ENCODE assay signal across 11 cellular contexts in genomic region chr19:35155981-35156672, GRCh38. TPM values are rescaled to one million over a fixed set of nuclear protein-coding genes. Genes with fewer than 3 reads are reported as not detected.
DNase-seq lines count a peak whose midpoint lies in the region; ATAC-seq lines count a peak whose summit lies in the region.
"Had no signal": no experiment of that assay in that cellular context is flagged by ENCODE, and none has a peak within 500 bp of the region (broad histone marks: within the 10 kb centered on the region; RNA-seq: fewer than 3 reads in every experiment).

No MANE protein-coding gene starts in this region.

- H3K4me3 ChIP-seq in mesenchymal stem cell (ENCODE audit: insufficient read depth in 1 of 2, low read depth in 1 of 2, low read length in 2 of 2), result peak overlapping the region in 1 of 2 experiments; percentile 95

- DNase-seq in stimulated activated naive CD8-positive, alpha-beta T cell treated with anti-CD3 and anti-CD28 coated beads, Interleukin-15, Interleukin-2, amounts not matched to agents 100 U/mL and 50 U/mL, for 24 hours, result no peak
- no peak for DNase-seq in activated naive CD8-positive, alpha-beta T cell treated with anti-CD3 and anti-CD28 coated beads, Interleukin-2, amount 10 ng/mL, durations not matched to agents 7 days and 5 days
- DNase-seq in mesenchymal stem cell (no peak), NCI-H2196 treated with DMSO at 0.1 percent for 48 hours (lab: John Stamatoyannopoulos, UW; ENCODE audit: unreplicated experiment) (no peak), SK-N-DZ (ENCODE audit: low spot score) (no peak), anterior cingulate cortex (lab: John Stamatoyannopoulos, UW) (no peak)
- DNase-seq: thyroid gland had no signal

- peaks cover 24% of the 10 kb centered on the region for H3K4me1 ChIP-seq in mesenchymal stem cell (ENCODE audit: control insufficient read depth, insufficient read depth, low read depth, low read length)

- no peak overlapping the region for H3K14ac ChIP-seq in mesenchymal stem cell (ENCODE audit: low read length in 2 of 2)

- WGBS in mesenchymal stem cell, result 89% methylated on average over 5 of the region's 6 CpGs

- peaks cover under 1% of the 10 kb centered on the region for H3K9me3 ChIP-seq in mesenchymal stem cell (ENCODE audit: control insufficient read depth, low read length)
- H3K9me3 ChIP-seq: thyroid gland had no signal

- POLR2A ChIA-PET in activated naive CD8-positive, alpha-beta T cell treated with anti-CD3 and anti-CD28 coated beads, Interleukin-2, amount 10 ng/mL, durations not matched to agents 7 days and 5 days (lab: Charles Lee), result interaction anchor here (3.1 to 3.2 kb wide), 2 partner anchors 17 to 55 kb away, joined by 14 to 40 read pairs; no protein-coding TSS in a partner anchor

- H3K36me3 ChIP-seq in mesenchymal stem cell (ENCODE audit: control insufficient read depth in 1 of 2, insufficient read depth in 2 of 2, low read depth in 1 of 2, low read length in 2 of 2), result peaks cover 11 to 48% of the 10 kb centered on the region in 2 experiments
- H3K36me3 ChIP-seq: thyroid gland had no signal

- peak overlapping the region; percentile 98 for H3K4me3 Mint-ChIP-seq in stimulated activated naive CD8-positive, alpha-beta T cell treated with anti-CD3 and anti-CD28 coated beads, Interleukin-15, Interleukin-2, amounts not matched to agents 100 ng/mL and 50 ng/mL, for 24 hours
- H3K4me3 Mint-ChIP-seq in activated naive CD8-positive, alpha-beta T cell treated with anti-CD3 and anti-CD28 coated beads, Interleukin-2, amount 10 ng/mL, durations not matched to agents 7 days and 5 days, result peak overlapping the region; percentile 98

- no peak overlapping the region for H2AK5ac ChIP-seq in mesenchymal stem cell (ENCODE audit: low read length, severe bottlenecking)

- no peak overlapping the region for H2BK12ac ChIP-seq in mesenchymal stem cell (ENCODE audit: low read length in 2 of 2)

- no peak overlapping the region for H2AFZ ChIP-seq in mesenchymal stem cell (ENCODE audit: low read depth, low read length)

- no peak overlapping the region for H3K23ac ChIP-seq in mesenchymal stem cell (ENCODE audit: low read length in 2 of 2)

- H3K9me3 Mint-ChIP-seq in stimulated activated naive CD8-positive, alpha-beta T cell treated with anti-CD3 and anti-CD28 coated beads, Interleukin-15, Interleukin-2, amounts not matched to agents 100 ng/mL and 50 ng/mL, for 24 hours, result peaks cover under 1% of the 10 kb centered on the region
- peaks cover 3% of the 10 kb centered on the region for H3K9me3 Mint-ChIP-seq in activated naive CD8-positive, alpha-beta T cell treated with anti-CD3 and anti-CD28 coated beads, Interleukin-2, amount 10 ng/mL, durations not matched to agents 7 days and 5 days

- H2BK120ac ChIP-seq in mesenchymal stem cell (ENCODE audit: low read depth, low read length), result no peak overlapping the region

- no peak overlapping the region for H2BK5ac ChIP-seq in mesenchymal stem cell (ENCODE audit: low read depth, low read length, poor library complexity, severe bottlenecking)

- H4K91ac ChIP-seq in mesenchymal stem cell (ENCODE audit: low read length), result no peak overlapping the region

- H3K27ac ChIP-seq in mesenchymal stem cell (ENCODE audit: low read length, poor library complexity, severe bottlenecking), result no peak overlapping the region

- H2BK15ac ChIP-seq in mesenchymal stem cell (ENCODE audit: low read depth, poor library complexity, severe bottlenecking), result no peak overlapping the region

- H3K18ac ChIP-seq in mesenchymal stem cell (ENCODE audit: low read depth in 1 of 2, low read length in 2 of 2), result no peak overlapping the region

- peaks cover 55% of the 10 kb centered on the region for H3K36me3 Mint-ChIP-seq in stimulated activated naive CD8-positive, alpha-beta T cell treated with anti-CD3 and anti-CD28 coated beads, Interleukin-15, Interleukin-2, amounts not matched to agents 100 ng/mL and 50 ng/mL, for 24 hours (ENCODE audit: low read depth)
- H3K36me3 Mint-ChIP-seq in activated naive CD8-positive, alpha-beta T cell treated with anti-CD3 and anti-CD28 coated beads, Interleukin-2, amount 10 ng/mL, durations not matched to agents 7 days and 5 days, result peaks cover 48% of the 10 kb centered on the region

- peak overlapping the region; percentile 100 for H3K27ac Mint-ChIP-seq in stimulated activated naive CD8-positive, alpha-beta T cell treated with anti-CD3 and anti-CD28 coated beads, Interleukin-15, Interleukin-2, amounts not matched to agents 100 ng/mL and 50 ng/mL, for 24 hours
- peak overlapping the region; percentile 93 for H3K27ac Mint-ChIP-seq in activated naive CD8-positive, alpha-beta T cell treated with anti-CD3 and anti-CD28 coated beads, Interleukin-2, amount 10 ng/mL, durations not matched to agents 7 days and 5 days

- H3K9ac ChIP-seq in mesenchymal stem cell (ENCODE audit: low read length), result peak overlapping the region; percentile 95

- H3K4ac ChIP-seq in mesenchymal stem cell (ENCODE audit: low read depth in 1 of 2, low read length in 2 of 2), result no peak overlapping the region

- H3K27me3 ChIP-seq in mesenchymal stem cell (ENCODE audit: control insufficient read depth in 1 of 2, insufficient read depth in 1 of 2, low read length in 2 of 2), result no peaks in the 10 kb centered on the region
- H3K27me3 ChIP-seq: thyroid gland had no signal

- H4K8ac ChIP-seq in mesenchymal stem cell (ENCODE audit: low read length), result no peak overlapping the region

- H3K4me1 Mint-ChIP-seq in stimulated activated naive CD8-positive, alpha-beta T cell treated with anti-CD3 and anti-CD28 coated beads, Interleukin-15, Interleukin-2, amounts not matched to agents 100 ng/mL and 50 ng/mL, for 24 hours (ENCODE audit: low read depth), result peaks cover 65% of the 10 kb centered on the region
- H3K4me1 Mint-ChIP-seq in activated naive CD8-positive, alpha-beta T cell treated with anti-CD3 and anti-CD28 coated beads, Interleukin-2, amount 10 ng/mL, durations not matched to agents 7 days and 5 days, result peaks cover 36% of the 10 kb centered on the region

- H3K27me3 Mint-ChIP-seq in stimulated activated naive CD8-positive, alpha-beta T cell treated with anti-CD3 and anti-CD28 coated beads, Interleukin-15, Interleukin-2, amounts not matched to agents 100 ng/mL and 50 ng/mL, for 24 hours, result no peaks in the 10 kb centered on the region
- peaks cover 9% of the 10 kb centered on the region for H3K27me3 Mint-ChIP-seq in activated naive CD8-positive, alpha-beta T cell treated with anti-CD3 and anti-CD28 coated beads, Interleukin-2, amount 10 ng/mL, durations not matched to agents 7 days and 5 days

- no peak for ATAC-seq in stimulated activated naive CD8-positive, alpha-beta T cell treated with anti-CD3 and anti-CD28 coated beads, Interleukin-15, Interleukin-2, amounts not matched to agents 100 U/mL and 50 U/mL, for 24 hours
- ATAC-seq in activated naive CD8-positive, alpha-beta T cell treated with anti-CD3 and anti-CD28 coated beads, Interleukin-2, amount 10 ng/mL, durations not matched to agents 7 days and 5 days (ENCODE audit: low read depth), result no peak
- no peak for ATAC-seq in GM19397 (IDR thresholded peaks at IDR 0.05; ENCODE audit: unreplicated experiment)
- ATAC-seq: HepG2 had no signal

- peaks cover 11% of the 10 kb centered on the region for H3K79me1 ChIP-seq in mesenchymal stem cell (replicated peaks; ENCODE audit: low read length, poor library complexity, severe bottlenecking)

- H3K4me2 ChIP-seq in mesenchymal stem cell (ENCODE audit: low read length, poor library complexity, severe bottlenecking), result no peak overlapping the region

RNA-seq across cellular contexts. Expression of gene FXYD5, which starts 1.6 kb away (rescaled TPM):
- total RNA-seq in activated naive CD8-positive, alpha-beta T cell treated with anti-CD3 and anti-CD28 coated beads, Interleukin-2, amount 10 ng/mL, durations not matched to agents 7 days and 5 days, result 100 to 1,000 TPM; 353 to 360 TPM
- polyA plus RNA-seq in mesenchymal stem cell (2013, experiment 1 of 2), result 248 TPM
- 237 TPM for polyA plus RNA-seq in mesenchymal stem cell (2013, experiment 2 of 2)
- polyA plus RNA-seq in SK-N-DZ (2014; cell fraction: cytosol; rRNA removed), result not detected in 2 replicates
- polyA plus RNA-seq in SK-N-DZ (2014; cell fraction: nucleus; rRNA removed), result not detected in 2 replicates
- total RNA-seq: HepG2 had no signal

RNA-seq across cellular contexts. Expression of gene FXYD7, which starts 13.1 kb away (rescaled TPM):
- 1 to 10 TPM; 5.3 to 6.5 TPM for total RNA-seq in activated naive CD8-positive, alpha-beta T cell treated with anti-CD3 and anti-CD28 coated beads, Interleukin-2, amount 10 ng/mL, durations not matched to agents 7 days and 5 days
- 0.07 TPM for polyA plus RNA-seq in mesenchymal stem cell (2013, experiment 1 of 2)
- not detected for polyA plus RNA-seq in mesenchymal stem cell (2013, experiment 2 of 2)
- polyA plus RNA-seq in SK-N-DZ (2014; cell fraction: cytosol; rRNA removed), result not detected in 2 replicates
- polyA plus RNA-seq in SK-N-DZ (2014; cell fraction: nucleus; rRNA removed), result not detected in 2 replicates
- total RNA-seq: HepG2 had no signal

RNA-seq across cellular contexts. Expression of gene FXYD1, which starts 17.5 kb away (rescaled TPM):
- total RNA-seq in activated naive CD8-positive, alpha-beta T cell treated with anti-CD3 and anti-CD28 coated beads, Interleukin-2, amount 10 ng/mL, durations not matched to agents 7 days and 5 days, result not detected
- 0.33 TPM for polyA plus RNA-seq in mesenchymal stem cell (2013, experiment 1 of 2)
- 0.33 TPM for polyA plus RNA-seq in mesenchymal stem cell (2013, experiment 2 of 2)
- polyA plus RNA-seq in SK-N-DZ (2014; cell fraction: cytosol; rRNA removed), result not detected in 2 replicates
- polyA plus RNA-seq in SK-N-DZ (2014; cell fraction: nucleus; rRNA removed), result not detected in 2 replicates
- total RNA-seq: HepG2 had no signal

RNA-seq across cellular contexts. Expression of gene LGI4, which starts 21.3 kb away (rescaled TPM):
- total RNA-seq in activated naive CD8-positive, alpha-beta T cell treated with anti-CD3 and anti-CD28 coated beads, Interleukin-2, amount 10 ng/mL, durations not matched to agents 7 days and 5 days, result under 1 TPM; 0.28 to 0.44 TPM
- polyA plus RNA-seq in mesenchymal stem cell (2013, experiment 1 of 2), result 0.15 TPM
- 0.11 TPM for polyA plus RNA-seq in mesenchymal stem cell (2013, experiment 2 of 2)
- polyA plus RNA-seq in SK-N-DZ (2014; cell fraction: cytosol; rRNA removed), result not detected in 2 replicates
- not detected in 2 replicates for polyA plus RNA-seq in SK-N-DZ (2014; cell fraction: nucleus; rRNA removed)
- total RNA-seq: HepG2 had no signal

RNA-seq across cellular contexts. Expression of gene FXYD3, which starts 40.5 kb away (rescaled TPM):
- not detected for total RNA-seq in activated naive CD8-positive, alpha-beta T cell treated with anti-CD3 and anti-CD28 coated beads, Interleukin-2, amount 10 ng/mL, durations not matched to agents 7 days and 5 days
- polyA plus RNA-seq in mesenchymal stem cell (2013, experiment 1 of 2), result not detected
- not detected for polyA plus RNA-seq in mesenchymal stem cell (2013, experiment 2 of 2)
- polyA plus RNA-seq in SK-N-DZ (2014; cell fraction: cytosol; rRNA removed), result not detected in 2 replicates
- not detected in 2 replicates for polyA plus RNA-seq in SK-N-DZ (2014; cell fraction: nucleus; rRNA removed)
- total RNA-seq: HepG2, skeletal muscle tissue had no signal
